8 cellular contexts compared by ENCODE assay signal in genomic region chr12:121697093-121697698, GRCh38. TPM values are rescaled to one million over a fixed set of nuclear protein-coding genes. Genes with fewer than 3 reads are reported as not detected.
DNase-seq lines count a peak whose midpoint lies in the region; ATAC-seq and TF ChIP-seq lines count a peak whose summit lies in the region.

No MANE protein-coding gene starts in this region.

- H3K27me3 Mint-ChIP-seq in activated naive CD4-positive, alpha-beta T cell treated with anti-CD3 and anti-CD28 coated beads, Interleukin-2, amount 50 U/mL, for 24 hours: no peaks in the 10 kb centered on the region

- no peaks in the 10 kb centered on the region for H3K9me3 Mint-ChIP-seq in activated naive CD4-positive, alpha-beta T cell treated with anti-CD3 and anti-CD28 coated beads, Interleukin-2, amount 50 U/mL, for 24 hours

- H3K4me3 ChIP-seq in fibroblast of the aortic adventitia (ENCODE audit: low read depth, low read length): no peak overlapping the region

- H3K36me3 Mint-ChIP-seq in activated naive CD4-positive, alpha-beta T cell treated with anti-CD3 and anti-CD28 coated beads, Interleukin-2, amount 50 U/mL, for 24 hours: no peaks in the 10 kb centered on the region

- no peak for ATAC-seq in GM18498 (IDR thresholded peaks at IDR 0.05; ENCODE audit: unreplicated experiment)

- no peak overlapping the region for H3K4me3 Mint-ChIP-seq in activated naive CD4-positive, alpha-beta T cell treated with anti-CD3 and anti-CD28 coated beads, Interleukin-2, amount 50 U/mL, for 24 hours

- peak; percentile 21 for TF ChIP-seq CTCF in fibroblast of the aortic adventitia (IDR thresholded peaks at IDR 0.05; ENCODE audit: insufficient read depth, low read length)

- H3K27ac Mint-ChIP-seq in activated naive CD4-positive, alpha-beta T cell treated with anti-CD3 and anti-CD28 coated beads, Interleukin-2, amount 50 U/mL, for 24 hours: peak overlapping the region; percentile 2

- H3K4me1 Mint-ChIP-seq in activated naive CD4-positive, alpha-beta T cell treated with anti-CD3 and anti-CD28 coated beads, Interleukin-2, amount 50 U/mL, for 24 hours: no peaks in the 10 kb centered on the region

- DNase-seq in activated naive CD4-positive, alpha-beta T cell treated with anti-CD3 and anti-CD28 coated beads, Interleukin-2, amount 50 U/mL, for 16 hours: no peak
- DNase-seq in NCI-H1092 treated with DMSO at 0.1 percent for 48 hours (lab: John Stamatoyannopoulos, UW) (peak; percentile 44), SW 1271 (lab: John Stamatoyannopoulos, UW) (peak; percentile 22 to 58), fibroblast of the aortic adventitia (ENCODE audit: low read depth) (peak; percentile 80), renal cortical epithelial cell (ENCODE audit: low read depth) (peak; percentile 57), NCI-H226 (no peak)

RNA-seq across cellular contexts. Expression of gene TMEM120B, which starts 15.4 kb away (rescaled TPM):
- 3.4 and 8.0 TPM in 2 replicates for total RNA-seq in fibroblast of the aortic adventitia (ENCODE audit: low replicate concordance)
- total RNA-seq in renal cortical epithelial cell: 8.5 and 12.8 TPM in 2 replicates

RNA-seq across cellular contexts. Expression of gene MORN3, which starts 27.7 kb away (rescaled TPM):
- total RNA-seq in fibroblast of the aortic adventitia (ENCODE audit: low replicate concordance) (0.63 and 3.8 TPM in 2 replicates), renal cortical epithelial cell (under 0.01 and 3.1 TPM in 2 replicates)

Comparison
In these comparisons a context has a peak if more than half of its experiments do, and no peak if none do; other contexts are left out.
1. DNase-seq: peak in NCI-H1092 treated with DMSO at 0.1 percent for 48 hours (single experiment), SW 1271 (2 of 2), fibroblast of the aortic adventitia (single experiment) and renal cortical epithelial cell (single experiment); none in activated naive CD4-positive, alpha-beta T cell treated with anti-CD3 and anti-CD28 coated beads, Interleukin-2, amount 50 U/mL, for 16 hours (single experiment) and NCI-H226 (single experiment).